In the genomic region with DNA sequence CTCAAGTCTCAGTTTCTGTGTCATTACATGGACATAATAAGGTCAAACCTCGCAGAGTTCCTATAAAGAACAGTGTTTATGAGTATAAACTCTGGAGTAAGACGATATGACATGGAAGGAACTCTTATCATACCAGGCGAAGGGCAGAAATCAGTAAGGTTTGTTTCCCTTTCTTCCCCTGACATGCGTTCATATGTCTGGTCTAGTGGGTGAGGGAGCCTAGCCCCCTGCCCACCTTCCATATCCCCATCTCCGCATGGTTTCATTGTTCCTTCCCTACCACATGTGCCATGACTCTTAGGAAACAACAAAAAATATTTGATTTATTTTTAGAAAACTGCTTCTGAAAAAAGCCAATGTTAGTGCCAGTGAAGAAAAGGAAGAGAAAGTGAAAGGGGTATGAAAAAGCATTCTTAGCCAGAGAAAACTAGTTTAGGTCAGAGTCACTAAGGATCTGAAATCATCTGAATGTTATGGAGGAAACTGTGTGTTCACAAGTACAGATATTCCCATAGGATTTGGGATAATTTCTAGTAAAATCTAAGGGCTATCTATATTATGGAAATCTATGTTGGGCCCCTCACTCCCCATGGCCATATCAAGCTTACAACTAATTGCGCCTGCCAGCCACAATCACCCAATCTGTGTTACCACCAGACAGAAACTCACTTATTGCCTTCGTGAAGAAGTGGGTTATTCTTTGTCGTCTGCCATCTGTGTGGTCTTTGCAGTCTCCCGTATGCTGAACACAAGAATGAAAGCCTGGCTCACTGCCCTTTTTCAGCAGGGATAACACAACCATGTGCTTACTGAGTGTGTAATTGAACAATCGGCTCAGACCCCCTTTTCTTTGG, we compare ENCODE assay signal across 8 cellular contexts.
A peak's percentile ranks its signal among the peaks of the same experiment; 100 is the strongest.
DNase-seq lines count a peak whose midpoint lies in the region; ATAC-seq lines count a peak whose summit lies in the region.

No MANE protein-coding gene starts in this region.

- peak overlapping the region; percentile 60 for H3K4me3 Mint-ChIP-seq in stimulated activated naive CD8-positive, alpha-beta T cell treated with anti-CD3 and anti-CD28 coated beads, Interleukin-15, Interleukin-2, amounts not matched to agents 100 ng/mL and 50 ng/mL, for 24 hours
- peak overlapping the region in 1 of 2 donors; percentile 25 for H3K4me3 Mint-ChIP-seq in stimulated activated naive CD8-positive, alpha-beta T cell treated with anti-CD3 and anti-CD28 coated beads, Interleukin-15, amount 100 ng/mL, for 72 hours

- H3K9me3 Mint-ChIP-seq in stimulated activated naive CD8-positive, alpha-beta T cell treated with anti-CD3 and anti-CD28 coated beads, Interleukin-15, Interleukin-2, amounts not matched to agents 100 ng/mL and 50 ng/mL, for 24 hours: no peaks in the 10 kb centered on the region
- peaks cover 0 to 5% of the 10 kb centered on the region in 2 donors for H3K9me3 Mint-ChIP-seq in stimulated activated naive CD8-positive, alpha-beta T cell treated with anti-CD3 and anti-CD28 coated beads, Interleukin-15, amount 100 ng/mL, for 72 hours

- no peaks in the 10 kb centered on the region for H3K36me3 Mint-ChIP-seq in stimulated activated naive CD8-positive, alpha-beta T cell treated with anti-CD3 and anti-CD28 coated beads, Interleukin-15, Interleukin-2, amounts not matched to agents 100 ng/mL and 50 ng/mL, for 24 hours (ENCODE audit: low read depth)

- peak overlapping the region; percentile 60 for H3K27ac Mint-ChIP-seq in stimulated activated naive CD8-positive, alpha-beta T cell treated with anti-CD3 and anti-CD28 coated beads, Interleukin-15, Interleukin-2, amounts not matched to agents 100 ng/mL and 50 ng/mL, for 24 hours
- peak overlapping the region in 1 of 2 donors; percentile 77 for H3K27ac Mint-ChIP-seq in stimulated activated naive CD8-positive, alpha-beta T cell treated with anti-CD3 and anti-CD28 coated beads, Interleukin-15, amount 100 ng/mL, for 72 hours

- H3K4me1 Mint-ChIP-seq in stimulated activated naive CD8-positive, alpha-beta T cell treated with anti-CD3 and anti-CD28 coated beads, Interleukin-15, Interleukin-2, amounts not matched to agents 100 ng/mL and 50 ng/mL, for 24 hours (ENCODE audit: low read depth): no peaks in the 10 kb centered on the region
- no peaks in the 10 kb centered on the region for H3K4me1 Mint-ChIP-seq in stimulated activated naive CD8-positive, alpha-beta T cell treated with anti-CD3 and anti-CD28 coated beads, Interleukin-15, amount 100 ng/mL, for 72 hours

- no peak for ATAC-seq in stimulated activated naive CD8-positive, alpha-beta T cell treated with anti-CD3 and anti-CD28 coated beads, Interleukin-15, amount 100 ng/mL, for 72 hours
- peak; percentile 50 for ATAC-seq in HG03457 (IDR thresholded peaks at IDR 0.05; ENCODE audit: unreplicated experiment)
- no peak for ATAC-seq in GM19455 (IDR thresholded peaks at IDR 0.05; ENCODE audit: unreplicated experiment)

- H3K27me3 Mint-ChIP-seq in stimulated activated naive CD8-positive, alpha-beta T cell treated with anti-CD3 and anti-CD28 coated beads, Interleukin-15, Interleukin-2, amounts not matched to agents 100 ng/mL and 50 ng/mL, for 24 hours: peaks cover 5% of the 10 kb centered on the region
- no peaks in the 10 kb centered on the region for H3K27me3 Mint-ChIP-seq in stimulated activated naive CD8-positive, alpha-beta T cell treated with anti-CD3 and anti-CD28 coated beads, Interleukin-15, amount 100 ng/mL, for 72 hours

- no peak for DNase-seq in stimulated activated naive CD8-positive, alpha-beta T cell treated with anti-CD3 and anti-CD28 coated beads, Interleukin-15, amount 100 ng/mL, for 72 hours
- DNase-seq in astrocyte of the hippocampus (ENCODE audit: low read depth, low spot score): peak; percentile 61
- no peak for DNase-seq in hippocampal formation (lab: John Stamatoyannopoulos, UW)
- no peak for DNase-seq in cerebellar nuclear complex (lab: John Stamatoyannopoulos, UW)
- no peak for DNase-seq in GOT3 (lab: John Stamatoyannopoulos, UW)
